Comparison of ENCODE assay signal across 1 cellular context in genomic region chr17:58232707-58233156, GRCh38.
A peak's percentile ranks its signal among the peaks of the same experiment; 100 is the strongest.
TF ChIP-seq lines count a peak whose summit lies in the region.

No MANE protein-coding gene starts in this region.

TF ChIP-seq in K562, 482 proteins besides CTCF, POLR2A, EP300 and RAD21 (continued from another document and continues in another):
- TF ChIP-seq ZNF318 (IDR thresholded peaks at IDR 0.05; ENCODE audit: borderline replicate concordance in 1 of 2, low read depth in 1 of 2) (no peak), ILK (tag; IDR thresholded peaks at IDR 0.05; ENCODE audit: borderline replicate concordance, low read depth) (no peak), EP400 (IDR thresholded peaks at IDR 0.05) (no peak), NR2C2 (CRISPR knock-in tag; IDR thresholded peaks at IDR 0.05) (no peak), NR2C2 (tag; IDR thresholded peaks at IDR 0.05) (peak; percentile 49; the same call in 1 of the 2 replicates), ZNF274 (IDR thresholded peaks at IDR 0.05; ENCODE audit: borderline replicate concordance, low read depth, low read length) (no peak), USF1 (CRISPR knock-in tag; IDR thresholded peaks at IDR 0.05) (no peak), PCBP1 (IDR thresholded peaks at IDR 0.05; ENCODE audit: low read depth, low read length, poor library complexity, severe bottlenecking) (no peak), MEF2D (tag; conservative IDR thresholded peaks at IDR 0.05; ENCODE audit: low read depth) (no peak), ATF4 (CRISPR knock-in tag; IDR thresholded peaks at IDR 0.05) (no peak), AFF4 (CRISPR knock-in tag; IDR thresholded peaks at IDR 0.05) (no peak), ATF2 (CRISPR knock-in tag; IDR thresholded peaks at IDR 0.05) (no peak), TCF3 (CRISPR knock-in tag; IDR thresholded peaks at IDR 0.05) (0 out of 2 replicates have a peak, but pooled peaks have one; percentile 21), RREB1 (CRISPR knock-in tag; IDR thresholded peaks at IDR 0.05) (peak; percentile 68; the same call in 1 of the 2 replicates), ZNF431 (CRISPR knock-in tag; IDR thresholded peaks at IDR 0.05) (no peak), LARP7 (IDR thresholded peaks at IDR 0.05) (no peak), TSC22D4 (tag; IDR thresholded peaks at IDR 0.05) (no peak), PKNOX1 (IDR thresholded peaks at IDR 0.05) (no peak), FOXA3 (CRISPR knock-in tag; conservative IDR thresholded peaks at IDR 0.05 in 1 of 2, IDR thresholded peaks at IDR 0.05 in 1 of 2) (no peak), ZNF592 (IDR thresholded peaks at IDR 0.05) (no peak), ZNF436 (CRISPR knock-in tag; IDR thresholded peaks at IDR 0.05) (no peak)
